Comparison of ENCODE assay signal across 30 cellular contexts in genomic region chr5:78433972-78434371, GRCh38.
"Had no signal": no experiment of that assay in that cellular context is flagged by ENCODE, and none has a peak within 500 bp of the region (broad histone marks: within the 10 kb centered on the region; RNA-seq: fewer than 3 reads in every experiment).

No MANE protein-coding gene starts in this region.

- H3K36me3 ChIP-seq: ovary, thoracic aorta, thyroid gland had no signal

- ATAC-seq: naive thymus-derived CD8-positive, alpha-beta T cell; natural killer cell treated with Interleukin-12 subunit alpha and Interleukin-12 subunit beta and Interleukin-15 and Interleukin-18, amount 100 ng/mL, for 72 hours; psoas muscle; right cardiac atrium; sciatic nerve; stimulated activated memory B cell treated with anti-CD40 and anti-IgM and Interleukin-4, amounts not matched to agents 10 μg/mL and 1 μg/mL and 100 μg/mL, for 72 hours had no signal

- H3K27ac Mint-ChIP-seq: natural killer cell treated with Interleukin-12 subunit alpha and Interleukin-12 subunit beta and Interleukin-15 and Interleukin-18, amount 100 ng/mL, for 72 hours; neural progenitor cell; progenitor cell of endocrine pancreas; stimulated activated memory B cell treated with anti-CD40 and anti-IgM and Interleukin-4, amounts not matched to agents 10 μg/mL and 1 μg/mL and 100 μg/mL, for 72 hours; stimulated activated naive CD8-positive, alpha-beta T cell treated with anti-CD3 and anti-CD28 coated beads, Interleukin-15, Interleukin-2, amounts not matched to agents 100 ng/mL and 50 ng/mL, for 24 hours had no signal

- H3K4me3 Mint-ChIP-seq: natural killer cell treated with Interleukin-12 subunit alpha and Interleukin-12 subunit beta and Interleukin-15 and Interleukin-18, amount 100 ng/mL, for 72 hours; neural progenitor cell; stimulated activated memory B cell treated with anti-CD40 and anti-IgM and Interleukin-4, amounts not matched to agents 10 μg/mL and 1 μg/mL and 100 μg/mL, for 72 hours; stimulated activated naive CD8-positive, alpha-beta T cell treated with anti-CD3 and anti-CD28 coated beads, Interleukin-15, Interleukin-2, amounts not matched to agents 100 ng/mL and 50 ng/mL, for 24 hours had no signal

- H3K9ac ChIP-seq: neural progenitor cell, parathyroid adenoma had no signal

- DNase-seq: naive thymus-derived CD8-positive, alpha-beta T cell; occipital lobe; ovary; posterior cingulate gyrus; psoas muscle; right cardiac atrium; spleen; stimulated activated CD4-positive, alpha-beta T cell treated with anti-CD3 and anti-CD28 coated beads, Interleukin-12 subunit alpha, Interleukin-12 subunit beta, amount 100 ng/mL, for 4 hours; stimulated activated CD4-positive, alpha-beta T cell treated with anti-CD3 and anti-CD28 coated beads, Interleukin-1b, Interleukin-23, amount 100 ng/mL, for 48 hours; stimulated activated CD4-positive, alpha-beta T cell treated with anti-CD3 and anti-CD28 coated beads, Interleukin-4, amount 100 ng/mL, for 1 hour; stimulated activated CD4-positive, alpha-beta T cell treated with anti-CD3 and anti-CD28 coated beads, Interleukin-4, amount 100 ng/mL, for 4 hours; stimulated activated CD8-positive, alpha-beta memory T cell treated with anti-CD3 and anti-CD28 coated beads, Interleukin-4, amount 100 ng/mL, for 48 hours; stimulated activated naive CD4-positive, alpha-beta T cell treated with Interleukin-2 at 50 U/mL for 16 hours; stomach; thyroid gland; trophoblast cell; upper lobe of left lung had no signal

- H3K9me3 ChIP-seq: ovary, psoas muscle, stomach, thoracic aorta, thyroid gland, upper lobe of left lung, vagina had no signal

- H3K4me1 Mint-ChIP-seq: neural progenitor cell had no signal

- H2AFZ ChIP-seq: neural progenitor cell, parathyroid adenoma had no signal

- H3K4me3 ChIP-seq: neural progenitor cell, ovary, psoas muscle, skin epidermis, smooth muscle cell, spleen, stomach, thoracic aorta, thyroid gland, tibial nerve, upper lobe of left lung, vagina had no signal

- H3K27ac ChIP-seq: neural progenitor cell, ovary, parathyroid adenoma, psoas muscle, skin epidermis, spleen, stomach, thoracic aorta, thyroid gland, tibial nerve, upper lobe of left lung, vagina had no signal

- H3K9me3 Mint-ChIP-seq: natural killer cell treated with Interleukin-12 subunit alpha and Interleukin-12 subunit beta and Interleukin-15 and Interleukin-18, amount 100 ng/mL, for 72 hours had no signal

- H3K27me3 Mint-ChIP-seq: naive thymus-derived CD8-positive, alpha-beta T cell; natural killer cell treated with Interleukin-12 subunit alpha and Interleukin-12 subunit beta and Interleukin-15 and Interleukin-18, amount 100 ng/mL, for 72 hours; progenitor cell of endocrine pancreas; stimulated activated memory B cell treated with anti-CD40 and anti-IgM and Interleukin-4, amounts not matched to agents 10 μg/mL and 1 μg/mL and 100 μg/mL, for 72 hours; stimulated activated naive CD8-positive, alpha-beta T cell treated with anti-CD3 and anti-CD28 coated beads, Interleukin-15, Interleukin-2, amounts not matched to agents 100 ng/mL and 50 ng/mL, for 24 hours had no signal

- H3K4me2 ChIP-seq: neural progenitor cell, smooth muscle cell had no signal

- FAIRE-seq: urothelium cell line had no signal

- H3K27me3 ChIP-seq: neural progenitor cell, ovary, spleen, stomach, thyroid gland, tibial nerve, upper lobe of left lung, vagina had no signal

- H3K4me1 ChIP-seq: neural progenitor cell, parathyroid adenoma, psoas muscle, spleen, thyroid gland, upper lobe of left lung, vagina had no signal
